9 cellular contexts compared by ENCODE assay signal in the genomic region with DNA sequence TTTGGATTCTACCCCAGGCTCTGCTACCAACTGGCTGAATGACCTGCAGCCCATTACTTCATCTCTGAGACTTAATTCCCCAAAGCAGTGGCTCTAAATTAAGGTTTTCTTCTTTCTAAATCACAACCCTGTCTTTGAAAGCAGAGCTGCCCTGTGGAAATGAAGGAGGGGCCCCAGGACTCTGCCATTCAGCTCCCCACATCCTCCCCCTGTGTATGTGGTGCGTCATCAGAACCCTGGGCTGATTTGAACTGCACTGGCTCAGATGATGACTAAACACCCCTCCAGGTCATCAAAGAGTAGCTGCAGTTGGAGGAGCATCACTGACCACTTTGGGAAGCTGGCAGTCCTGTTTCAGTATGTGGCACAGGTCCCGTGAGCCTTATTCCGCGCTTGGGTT. TPM values are rescaled to one million over a fixed set of nuclear protein-coding genes. Genes with fewer than 3 reads are reported as not detected.
DNase-seq lines count a peak whose midpoint lies in the region; ATAC-seq, FAIRE-seq and TF ChIP-seq lines count a peak whose summit lies in the region.
"Had no signal": no experiment of that assay in that cellular context is flagged by ENCODE, and none has a peak within 500 bp of the region (broad histone marks: within the 10 kb centered on the region; RNA-seq: fewer than 3 reads in every experiment).

No MANE protein-coding gene starts in this region.

- no peaks in the 10 kb centered on the region for H3K9me3 ChIP-seq in small intestine (ENCODE audit: control insufficient read depth, low read depth)

- H3K27ac ChIP-seq in small intestine (ENCODE audit: low read depth in 1 of 2, low read length in 1 of 2): no peak overlapping the region

- WGBS in small intestine, 3 donors: 86 to 91% (median 87%) methylated on average over 4 of the region's 4 CpGs

- no peaks in the 10 kb centered on the region for H3K36me3 ChIP-seq in small intestine (ENCODE audit: control insufficient read depth in 2 of 2, insufficient read depth in 2 of 2, low read length in 2 of 2)

- TF ChIP-seq CTCF in epithelial cell of esophagus (IDR thresholded peaks at IDR 0.05; ENCODE audit: insufficient read depth, low read depth, low read length, missing control alignments) (no peak), retinal pigment epithelial cell (conservative IDR thresholded peaks at IDR 0.05; ENCODE audit: low read depth, low read length) (no peak)

- DNase-seq in EH (ENCODE audit: low read depth) (peak; percentile 99), RKO (ENCODE audit: low spot score) (peak; percentile 87), epithelial cell of esophagus (ENCODE audit: low read depth) (peak; percentile 91), retinal pigment epithelial cell (ENCODE audit: low read depth) (peak; percentile 65), small intestine (no peak), inferior parietal cortex (ENCODE audit: extremely low spot score) (no peak)
- DNase-seq: stimulated activated CD4-positive, alpha-beta T cell treated with anti-CD3 and anti-CD28 coated beads, Interleukin-4, amount 100 ng/mL, for 1 hour had no signal

- FAIRE-seq in small intestine (lab: Jason Lieb, UNC): no peak

- no peaks in the 10 kb centered on the region for H3K27me3 ChIP-seq in small intestine (ENCODE audit: control insufficient read depth in 2 of 2, insufficient read depth in 2 of 2, low read length in 2 of 2)

- ATAC-seq in HG02588 (IDR thresholded peaks at IDR 0.05; ENCODE audit: unreplicated experiment) (no peak), GM21367 (IDR thresholded peaks at IDR 0.05; ENCODE audit: unreplicated experiment) (no peak)

- H3K4me3 ChIP-seq in epithelial cell of esophagus (ENCODE audit: low read length) (no peak overlapping the region), retinal pigment epithelial cell (ENCODE audit: low read length) (no peak overlapping the region), small intestine (ENCODE audit: low read depth in 1 of 2, low read length in 2 of 2) (no peak overlapping the region)

- no peaks in the 10 kb centered on the region for H3K4me1 ChIP-seq in small intestine (ENCODE audit: control insufficient read depth in 2 of 2, insufficient read depth in 1 of 2, low read depth in 1 of 2, low read length in 1 of 2)

RNA-seq across cellular contexts. Expression of gene BPGM, which starts 46.6 kb away (rescaled TPM):
- polyA plus RNA-seq in small intestine: 10 to 100 TPM; 10.4 to 15.4 (median 13.6) TPM

Comparison
In these comparisons a context has a peak if more than half of its experiments do, and no peak if none do; other contexts are left out.
1. DNase-seq: peak in EH (single experiment), RKO (single experiment), epithelial cell of esophagus (single experiment) and retinal pigment epithelial cell (single experiment); none in small intestine (single experiment) and inferior parietal cortex (single experiment).